In genomic region chr2:224901121-224901676, GRCh38 we compare ENCODE assay signal across 18 cellular contexts.
DNase-seq lines count a peak whose midpoint lies in the region; ATAC-seq, FAIRE-seq and TF ChIP-seq lines count a peak whose summit lies in the region.
"Had no signal": no experiment of that assay in that cellular context is flagged by ENCODE, and none has a peak within 500 bp of the region (broad histone marks: within the 10 kb centered on the region; RNA-seq: fewer than 3 reads in every experiment).

No MANE protein-coding gene starts in this region.

- peaks cover 15% of the 10 kb centered on the region for H3K36me3 Mint-ChIP-seq in activated CD4-positive, alpha-beta memory T cell treated with anti-CD3 and anti-CD28 coated beads for 36 hours
- peaks cover 58% of the 10 kb centered on the region for H3K36me3 Mint-ChIP-seq in activated CD4-positive, alpha-beta memory T cell treated with anti-CD3 and anti-CD28 coated beads, Interleukin-2, amount 10 ng/mL, durations not matched to agents 7 days and 5 days (ENCODE audit: low read depth)
- H3K36me3 Mint-ChIP-seq in memory B cell: peaks cover 16% of the 10 kb centered on the region
- H3K36me3 Mint-ChIP-seq: neural progenitor cell had no signal

- peak overlapping the region; percentile 70 for H3K27ac Mint-ChIP-seq in activated CD4-positive, alpha-beta memory T cell treated with anti-CD3 and anti-CD28 coated beads for 36 hours
- no peak overlapping the region for H3K27ac Mint-ChIP-seq in activated CD4-positive, alpha-beta memory T cell treated with anti-CD3 and anti-CD28 coated beads, Interleukin-2, amount 10 ng/mL, durations not matched to agents 7 days and 5 days
- H3K27ac Mint-ChIP-seq in memory B cell: peak overlapping the region; percentile 41
- H3K27ac Mint-ChIP-seq: neural progenitor cell had no signal

- peaks cover 50% of the 10 kb centered on the region for H3K4me1 Mint-ChIP-seq in activated CD4-positive, alpha-beta memory T cell treated with anti-CD3 and anti-CD28 coated beads for 36 hours (ENCODE audit: low read depth)
- H3K4me1 Mint-ChIP-seq in activated CD4-positive, alpha-beta memory T cell treated with anti-CD3 and anti-CD28 coated beads, Interleukin-2, amount 10 ng/mL, durations not matched to agents 7 days and 5 days: peaks cover 38% of the 10 kb centered on the region
- peaks cover 7% of the 10 kb centered on the region for H3K4me1 Mint-ChIP-seq in memory B cell

- H3K27me3 Mint-ChIP-seq in activated CD4-positive, alpha-beta memory T cell treated with anti-CD3 and anti-CD28 coated beads for 36 hours: no peaks in the 10 kb centered on the region
- H3K27me3 Mint-ChIP-seq in activated CD4-positive, alpha-beta memory T cell treated with anti-CD3 and anti-CD28 coated beads, Interleukin-2, amount 10 ng/mL, durations not matched to agents 7 days and 5 days: no peaks in the 10 kb centered on the region
- H3K27me3 Mint-ChIP-seq in memory B cell: no peaks in the 10 kb centered on the region

- DNase-seq in activated CD4-positive, alpha-beta memory T cell treated with anti-CD3 and anti-CD28 coated beads for 36 hours: peak; percentile 33
- DNase-seq in activated CD4-positive, alpha-beta memory T cell treated with anti-CD3 and anti-CD28 coated beads, Interleukin-2, amount 10 ng/mL, durations not matched to agents 7 days and 5 days: no peak
- DNase-seq in GM12892 (ENCODE audit: insufficient read length): no peak
- DNase-seq in NCI-H748 (lab: John Stamatoyannopoulos, UW; ENCODE audit: unreplicated experiment): peak; percentile 83
- DNase-seq in memory B cell (ENCODE audit: low spot score in 2 of 2): no peak
- no peak for DNase-seq in hepatic stellate cell (ENCODE audit: low spot score)
- DNase-seq: amygdala, Karpas-422, mammary epithelial cell, NCI-H187 treated with DMSO at 0.1 percent for 48 hours, tibial artery had no signal

- no peak for TF ChIP-seq POLR2A in GM12892 (IDR thresholded peaks at IDR 0.05; ENCODE audit: low read depth, low read length)

- intact Hi-C loops in activated CD4-positive, alpha-beta memory T cell treated with anti-CD3 and anti-CD28 coated beads for 36 hours (cut with micrococcal nuclease): no loop called here

- no peaks in the 10 kb centered on the region for H3K9me3 Mint-ChIP-seq in activated CD4-positive, alpha-beta memory T cell treated with anti-CD3 and anti-CD28 coated beads for 36 hours
- H3K9me3 Mint-ChIP-seq in activated CD4-positive, alpha-beta memory T cell treated with anti-CD3 and anti-CD28 coated beads, Interleukin-2, amount 10 ng/mL, durations not matched to agents 7 days and 5 days: no peaks in the 10 kb centered on the region
- no peaks in the 10 kb centered on the region for H3K9me3 Mint-ChIP-seq in memory B cell

- peak; percentile 63 for FAIRE-seq in GM12892 (lab: Jason Lieb, UNC)
- FAIRE-seq: endothelial cell of umbilical vein, frontal cortex, GM18507, TTC549 had no signal

- ATAC-seq in memory B cell (ENCODE audit: low read depth) (no peak), HG03457 (IDR thresholded peaks at IDR 0.05; ENCODE audit: unreplicated experiment) (no peak), GM21526 (IDR thresholded peaks at IDR 0.05; ENCODE audit: low FRiP score, unreplicated experiment) (no peak)

- CTCF ChIA-PET in activated CD4-positive, alpha-beta memory T cell treated with anti-CD3 and anti-CD28 coated beads for 36 hours (lab: Charles Lee): no interaction called here
- CTCF ChIA-PET in activated CD4-positive, alpha-beta memory T cell treated with anti-CD3 and anti-CD28 coated beads, Interleukin-2, amount 10 ng/mL, durations not matched to agents 7 days and 5 days (lab: Charles Lee): no interaction called here

- POLR2A ChIA-PET in activated CD4-positive, alpha-beta memory T cell treated with anti-CD3 and anti-CD28 coated beads for 36 hours (lab: Charles Lee): no interaction called here
- POLR2A ChIA-PET in activated CD4-positive, alpha-beta memory T cell treated with anti-CD3 and anti-CD28 coated beads, Interleukin-2, amount 10 ng/mL, durations not matched to agents 7 days and 5 days (lab: Charles Lee): interaction anchor here (1.0 to 1.7 kb wide), 3 partner anchors 9 to 27 kb away, joined by 3 to 8 read pairs (median 3); no protein-coding TSS in a partner anchor

- H3K4me3 Mint-ChIP-seq in activated CD4-positive, alpha-beta memory T cell treated with anti-CD3 and anti-CD28 coated beads for 36 hours: no peak overlapping the region
- no peak overlapping the region for H3K4me3 Mint-ChIP-seq in activated CD4-positive, alpha-beta memory T cell treated with anti-CD3 and anti-CD28 coated beads, Interleukin-2, amount 10 ng/mL, durations not matched to agents 7 days and 5 days
- no peak overlapping the region for H3K4me3 Mint-ChIP-seq in memory B cell
- H3K4me3 Mint-ChIP-seq: neural progenitor cell had no signal

Comparison
In these comparisons a context has a peak if more than half of its experiments do, and no peak if none do; other contexts are left out.
1. DNase-seq: peak in activated CD4-positive, alpha-beta memory T cell treated with anti-CD3 and anti-CD28 coated beads for 36 hours (single experiment) and NCI-H748 (single experiment); none in activated CD4-positive, alpha-beta memory T cell treated with anti-CD3 and anti-CD28 coated beads, Interleukin-2, amount 10 ng/mL, durations not matched to agents 7 days and 5 days (single experiment), GM12892 (single experiment), memory B cell (0 of 2) and hepatic stellate cell (single experiment).